1 cellular context compared by ENCODE assay signal in genomic region chr12:98224584-98225221, GRCh38.
TF ChIP-seq lines count a peak whose summit lies in the region.

No MANE protein-coding gene starts in this region.

TF ChIP-seq in GM12878, 131 proteins besides CTCF, POLR2A, EP300 and RAD21 (continued from another document and continues in another):
- no peak for TF ChIP-seq ZBTB4 (CRISPR knock-in tag; IDR thresholded peaks at IDR 0.05)
- TF ChIP-seq HDAC6 (IDR thresholded peaks at IDR 0.05; ENCODE audit: unreplicated experiment) = no peak
- no peak for TF ChIP-seq E2F4 (IDR thresholded peaks at IDR 0.05; ENCODE audit: low read depth, low read length)
- TF ChIP-seq ETV6 (conservative IDR thresholded peaks at IDR 0.05 in 1 of 2, IDR thresholded peaks at IDR 0.05 in 1 of 2; ENCODE audit: borderline replicate concordance in 1 of 2, low read depth in 1 of 2) = no peak
- TF ChIP-seq CHD4 (IDR thresholded peaks at IDR 0.05) = no peak
- no peak for TF ChIP-seq TARDBP (IDR thresholded peaks at IDR 0.05; ENCODE audit: borderline replicate concordance)
- no peak for TF ChIP-seq FOXK2 (IDR thresholded peaks at IDR 0.05)
- TF ChIP-seq GABPA (IDR thresholded peaks at IDR 0.05; ENCODE audit: low read depth) = no peak
- no peak for TF ChIP-seq FOXM1 (IDR thresholded peaks at IDR 0.05; ENCODE audit: low read depth, low read length)
- TF ChIP-seq SREBF1 (IDR thresholded peaks at IDR 0.05; ENCODE audit: low read length) = peak; percentile 43; the same call in 1 of the 2 replicates
- no peak for TF ChIP-seq EED (IDR thresholded peaks at IDR 0.05; ENCODE audit: low read depth)
- TF ChIP-seq ATF2 (IDR thresholded peaks at IDR 0.05; ENCODE audit: low read length) = no peak
- no peak for TF ChIP-seq JUNB (IDR thresholded peaks at IDR 0.05)
- peak; percentile 73 for TF ChIP-seq IKZF1 (conservative IDR thresholded peaks at IDR 0.05)
- peak; percentile 46; the same call in 1 of the 2 replicates for TF ChIP-seq NR2F1 (conservative IDR thresholded peaks at IDR 0.05)
- no peak for TF ChIP-seq TAF1 (IDR thresholded peaks at IDR 0.05; ENCODE audit: borderline replicate concordance, low read depth, low read length)
- no peak for TF ChIP-seq CREM (IDR thresholded peaks at IDR 0.05; ENCODE audit: low read depth)
- TF ChIP-seq YBX1 (IDR thresholded peaks at IDR 0.05) = no peak
- TF ChIP-seq NR2C2 (IDR thresholded peaks at IDR 0.05; ENCODE audit: borderline replicate concordance, control insufficient read depth, insufficient read length, low read depth) = no peak
- no peak for TF ChIP-seq BRCA1 (IDR thresholded peaks at IDR 0.05; ENCODE audit: low read depth, low read length)
- TF ChIP-seq GATAD2B (conservative IDR thresholded peaks at IDR 0.05; ENCODE audit: low read depth) = 0 out of 2 replicates have a peak, but pooled peaks have one; percentile 56
- TF ChIP-seq NKRF (conservative IDR thresholded peaks at IDR 0.05) = peak; percentile 60
- TF ChIP-seq ZZZ3 (IDR thresholded peaks at IDR 0.05; ENCODE audit: control insufficient read depth, insufficient read length, low read depth) = no peak
- no peak for TF ChIP-seq ZBED1 (IDR thresholded peaks at IDR 0.05; ENCODE audit: borderline replicate concordance)
- TF ChIP-seq RELB (IDR thresholded peaks at IDR 0.05; ENCODE audit: low read depth) = peak; percentile 57; the same call in 1 of the 2 replicates
- peak; percentile 68 for TF ChIP-seq SKIL (IDR thresholded peaks at IDR 0.05; ENCODE audit: low read depth, poor library complexity, severe bottlenecking)
- TF ChIP-seq ATF7 (IDR thresholded peaks at IDR 0.05; ENCODE audit: low read depth) = peak; percentile 90
- no peak for TF ChIP-seq PBX3 (IDR thresholded peaks at IDR 0.05; ENCODE audit: insufficient replicate concordance, low read depth, low read length)
- no peak for TF ChIP-seq RCOR1 (conservative IDR thresholded peaks at IDR 0.05; ENCODE audit: low read depth, low read length)
- TF ChIP-seq EZH2 (IDR thresholded peaks at IDR 0.05; ENCODE audit: borderline replicate concordance, control insufficient read depth, low read depth, low read length) = no peak
- no peak for TF ChIP-seq HDAC2 (IDR thresholded peaks at IDR 0.05)
- TF ChIP-seq EGR1 (IDR thresholded peaks at IDR 0.05; ENCODE audit: borderline replicate concordance in 1 of 2, low read depth in 2 of 2, low read length in 2 of 2) = no peak
- no peak for TF ChIP-seq RELA (IDR thresholded peaks at IDR 0.05; ENCODE audit: borderline replicate concordance, partially characterized antibody)
- no peak for TF ChIP-seq ZNF207 (IDR thresholded peaks at IDR 0.05; ENCODE audit: borderline replicate concordance)
- no peak for TF ChIP-seq RBBP5 (conservative IDR thresholded peaks at IDR 0.05)
- TF ChIP-seq CBX5 (IDR thresholded peaks at IDR 0.05; ENCODE audit: low read depth) = no peak
- no peak for TF ChIP-seq POLR2AphosphoS5 (IDR thresholded peaks at IDR 0.05; ENCODE audit: low read length)
- no peak for TF ChIP-seq FOS (IDR thresholded peaks at IDR 0.05; ENCODE audit: borderline replicate concordance, extremely low read depth, insufficient read length)
- peak; percentile 82 for TF ChIP-seq MEF2B (IDR thresholded peaks at IDR 0.05; ENCODE audit: partially characterized antibody, poor library complexity, severe bottlenecking)
- TF ChIP-seq ZBTB33 (IDR thresholded peaks at IDR 0.05) = no peak
- no peak for TF ChIP-seq ASH2L (IDR thresholded peaks at IDR 0.05; ENCODE audit: borderline replicate concordance, low read depth)
- peak; percentile 68; the same call in 1 of the 2 replicates for TF ChIP-seq SIN3A (IDR thresholded peaks at IDR 0.05; ENCODE audit: low read depth, low read length)
- TF ChIP-seq ZNF24 (IDR thresholded peaks at IDR 0.05) = peak; percentile 81
- peak; percentile 58 for TF ChIP-seq MYB (IDR thresholded peaks at IDR 0.05; ENCODE audit: borderline replicate concordance, low read depth, low read length)
- TF ChIP-seq IKZF2 (IDR thresholded peaks at IDR 0.05) = peak; percentile 78 to 81; a peak in 3 of 4 replicates
- no peak for TF ChIP-seq CBX3 (IDR thresholded peaks at IDR 0.05; ENCODE audit: borderline replicate concordance, low read depth)
- no peak for TF ChIP-seq KLF5 (IDR thresholded peaks at IDR 0.05; ENCODE audit: partially characterized antibody)
- no peak for TF ChIP-seq PAX5 (IDR thresholded peaks at IDR 0.05; ENCODE audit: borderline replicate concordance, low read depth, low read length)
- peak; percentile 69 for TF ChIP-seq MXI1 (IDR thresholded peaks at IDR 0.05; ENCODE audit: low read depth, low read length)
- TF ChIP-seq RFX5 (IDR thresholded peaks at IDR 0.05; ENCODE audit: low read depth, low read length) = no peak
- TF ChIP-seq MLLT1 (IDR thresholded peaks at IDR 0.05) = peak; percentile 43; the same call in 1 of the 2 replicates
